In the genomic region with DNA sequence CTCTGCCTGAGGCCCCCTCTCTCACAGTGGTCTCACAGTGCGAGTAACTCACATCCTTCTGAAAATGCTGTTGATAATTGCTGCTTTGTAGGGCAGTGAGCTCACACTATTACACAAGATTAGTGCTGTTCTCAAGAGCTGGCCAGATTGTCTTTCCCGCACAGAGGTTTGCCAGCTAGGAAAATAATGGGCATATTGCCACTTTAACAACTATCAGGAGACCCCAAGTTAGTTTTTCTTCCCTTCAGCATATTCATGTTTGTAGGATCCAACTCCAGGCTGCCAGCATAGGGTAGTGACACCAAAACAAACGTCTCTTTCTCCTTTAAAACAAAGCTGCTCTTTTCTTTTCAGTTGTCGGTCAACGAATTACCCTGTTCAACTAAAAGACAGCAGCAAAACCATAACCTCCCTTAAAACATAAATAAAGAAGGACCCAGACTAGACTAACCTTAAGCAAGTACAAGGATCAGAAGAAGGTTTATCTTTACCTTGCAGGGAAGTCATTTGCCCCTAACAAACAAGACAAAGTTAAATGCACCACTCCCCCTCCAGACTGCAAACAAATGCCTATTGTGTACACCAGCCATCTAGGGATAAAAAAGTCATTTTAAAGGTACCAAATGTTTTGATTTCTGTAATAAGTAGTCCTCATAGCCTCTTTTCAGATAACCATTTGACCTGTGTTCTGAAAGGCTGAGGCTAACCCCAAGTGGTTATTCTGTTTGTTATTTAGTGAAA, we compare ENCODE assay signal across 13 cellular contexts.
DNase-seq lines count a peak whose midpoint lies in the region; ATAC-seq, FAIRE-seq and TF ChIP-seq lines count a peak whose summit lies in the region.
"Had no signal": no experiment of that assay in that cellular context is flagged by ENCODE, and none has a peak within 500 bp of the region (broad histone marks: within the 10 kb centered on the region; RNA-seq: fewer than 3 reads in every experiment).

No MANE protein-coding gene starts in this region.

- no peak overlapping the region for H4K5ac ChIP-seq in H1 (ENCODE audit: insufficient read length, low read depth, low read length)

- no peak overlapping the region for H4K91ac ChIP-seq in H1 (replicated peaks; ENCODE audit: insufficient read length, low read length)

- ATAC-seq in HepG2 = peak; percentile 53
- ATAC-seq in HG03521 (IDR thresholded peaks at IDR 0.05; ENCODE audit: unreplicated experiment) = no peak
- ATAC-seq: Panc1 had no signal

- H4K20me1 ChIP-seq in H1 (replicated peaks in 1 of 2; ENCODE audit: control insufficient read depth in 1 of 2, insufficient read depth in 2 of 2, low read length in 2 of 2) = peaks cover 0 to 1% of the 10 kb centered on the region in 2 experiments
- H4K20me1 ChIP-seq in HepG2 (ENCODE audit: insufficient read depth, low read length) = no peaks in the 10 kb centered on the region

- H3K27me3 ChIP-seq in H1 (replicated peaks in 1 of 4; ENCODE audit: control insufficient read depth in 3 of 4, extremely low read depth in 1 of 4, insufficient read depth in 3 of 4, low read length in 3 of 4) (no peaks in the 10 kb centered on the region), HepG2 (ENCODE audit: control insufficient read depth in 1 of 2, insufficient read depth in 2 of 2, low read length in 2 of 2) (peaks cover 0 to 4% of the 10 kb centered on the region in 2 experiments; a peak in 1 of 5 replicates)

- H3K9ac ChIP-seq in H1 (replicated peaks in 1 of 4; ENCODE audit: extremely low read depth in 1 of 4, low read depth in 3 of 4, low read length in 3 of 4) = no peak overlapping the region
- peak overlapping the region; percentile 11; the same call in 1 of the 2 replicates for H3K9ac ChIP-seq in HepG2 (ENCODE audit: insufficient read depth, low read depth, low read length)

- no peak for TF ChIP-seq RAD21 in H1 (IDR thresholded peaks at IDR 0.05 in 1 of 2, conservative IDR thresholded peaks at IDR 0.05 in 1 of 2; ENCODE audit: low read depth in 2 of 2, low read length in 2 of 2)
- TF ChIP-seq RAD21 in HepG2 (CRISPR knock-in tag; IDR thresholded peaks at IDR 0.05) = no peak

- no peak overlapping the region for H3K23ac ChIP-seq in H1 (ENCODE audit: insufficient read length)

- no peaks in the 10 kb centered on the region for H3K79me1 ChIP-seq in H1 (ENCODE audit: low read depth, low read length)

- no peak overlapping the region for H2BK15ac ChIP-seq in H1 (ENCODE audit: low read length)

- 87% methylated on average over 5 of the region's 5 CpGs; no CpG with 5 or more reads in 1 of the 2 experiments for WGBS in H1 (ENCODE audit: extremely low coverage in 1 of 2, insufficient coverage in 1 of 2, insufficient read length in 1 of 2, insufficient replicate concordance in 2 of 2, low coverage in 1 of 2, low lambda C conversion rate in 2 of 2, missing lambda C conversion rate in 1 of 2), 2 experiments
- WGBS in HepG2 (ENCODE audit: low lambda C conversion rate) = 2% methylated on average over 5 of the region's 5 CpGs

- BruUV-seq in HepG2 (replicated peaks; lab: Mats Ljungman, UMichigan) = no TSS peak

- peak; percentile 5 for DNase-seq in NCI-H446 treated with DMSO at 0.1 percent for 48 hours (lab: John Stamatoyannopoulos, UW)
- no peak for DNase-seq in H1 (ENCODE audit: low read depth in 1 of 2, low spot score in 2 of 2)
- DNase-seq in HepG2 (ENCODE audit: low spot score) = peak; percentile 56
- DNase-seq in substantia nigra (lab: John Stamatoyannopoulos, UW) = peak in 30 of 49 donors; percentile 3 to 73 (median 28)
- no peak for DNase-seq in ecto neural progenitor cell (ENCODE audit: low spot score)
- no peak for DNase-seq in NCI-H2196 (lab: John Stamatoyannopoulos, UW; ENCODE audit: unreplicated experiment)
- DNase-seq in HTR-8/SVneo (ENCODE audit: insufficient read length, low spot score) = no peak
- DNase-seq: activated T-cell treated with anti-CD3 and anti-CD28 coated beads, Interleukin-2, amount 50 U/mL, for 1 hour; naive B cell; NCI-H187 treated with DMSO at 0.1 percent for 48 hours; stimulated activated CD4-positive, alpha-beta T cell treated with anti-CD3 and anti-CD28 coated beads, Interleukin-4, amount 100 ng/mL, for 24 hours had no signal

- peak overlapping the region; percentile 15; the same call in 1 of the 2 replicates for H4K8ac ChIP-seq in H1 (ENCODE audit: extremely low read depth, insufficient read depth, low read length)

- TF ChIP-seq POLR2A in H1 (IDR thresholded peaks at IDR 0.05; ENCODE audit: control extremely low read depth in 1 of 2, low read depth in 2 of 2, low read length in 2 of 2) (no peak), HepG2 (IDR thresholded peaks at IDR 0.05; ENCODE audit: insufficient read depth in 1 of 2, low read depth in 2 of 2, low read length in 2 of 2) (no peak)

- no peak overlapping the region for H2BK12ac ChIP-seq in H1 (ENCODE audit: low read depth, low read length)

- H2BK120ac ChIP-seq in H1 (replicated peaks; ENCODE audit: low read depth, low read length) = no peak overlapping the region

- H3K56ac ChIP-seq in H1 (replicated peaks; ENCODE audit: insufficient read length, low read depth, low read length) = no peak overlapping the region

- H3K4ac ChIP-seq in H1 (replicated peaks; ENCODE audit: insufficient read length, low read depth, low read length) = no peak overlapping the region

- H3K9me3 ChIP-seq in H1 (ENCODE audit: insufficient read depth in 2 of 2, low read depth in 1 of 2, low read length in 1 of 2) = no peaks in the 10 kb centered on the region
- no peaks in the 10 kb centered on the region for H3K9me3 ChIP-seq in HepG2 (ENCODE audit: low read length)

- H3K4me2 ChIP-seq in H1 (ENCODE audit: insufficient read depth in 1 of 2, low read depth in 2 of 2, low read length in 2 of 2) (no peak overlapping the region), HepG2 (ENCODE audit: low read depth, low read length) (peak overlapping the region; percentile 61)

- no peak overlapping the region for H2AK5ac ChIP-seq in H1 (ENCODE audit: low read depth, low read length)

- in situ Hi-C loops in HepG2 (cut with HindIII; ENCODE audit: extremely low pct_ligation_motif_present, low pct_unique_long_range_greater_than_20kb) = loop anchor here (5.0 to 25.0 kb wide), 3 partner anchors 476 to 1211 kb away; a partner anchor contains a TSS

- no peak for TF ChIP-seq CTCF in H1 (IDR thresholded peaks at IDR 0.05; ENCODE audit: control extremely low read depth in 1 of 3, insufficient read depth in 1 of 3, low read depth in 1 of 3, low read length in 3 of 3)
- TF ChIP-seq CTCF in HepG2 (CRISPR knock-in tag; IDR thresholded peaks at IDR 0.05) = no peak

- H3K14ac ChIP-seq in H1 (ENCODE audit: insufficient read length) = no peak overlapping the region

- no peak overlapping the region for H3K18ac ChIP-seq in H1 (ENCODE audit: extremely low read depth, low read length)

- FAIRE-seq in H1 (lab: Jason Lieb, UNC) (no peak), HepG2 (lab: Jason Lieb, UNC) (no peak), HTR-8/SVneo (lab: Jason Lieb, UNC) (no peak)

- H3K23me2 ChIP-seq in H1 (ENCODE audit: low read depth, low read length) = no peaks in the 10 kb centered on the region

- H3K4me1 ChIP-seq in H1 (replicated peaks in 1 of 4; ENCODE audit: control insufficient read depth in 3 of 4, insufficient read depth in 4 of 4, low read length in 3 of 4) (no peaks in the 10 kb centered on the region; a peak in 1 of 7 replicates), HepG2 (ENCODE audit: insufficient read depth, low read length) (peaks cover 27% of the 10 kb centered on the region)

- H3K27ac ChIP-seq in H1 (ENCODE audit: low read depth, low read length) (no peak overlapping the region; the same call in 1 of the 2 replicates), HepG2 (ENCODE audit: extremely low read length, insufficient read depth, low read length) (peak overlapping the region; percentile 31), substantia nigra (ENCODE audit: low read depth, low read length, poor library complexity, severe bottlenecking) (peak overlapping the region; percentile 80)

- H3K79me2 ChIP-seq in H1 (ENCODE audit: control insufficient read depth in 1 of 2, insufficient read depth in 2 of 2, low read length in 2 of 2) (peaks cover 0 to 3% of the 10 kb centered on the region in 2 experiments; a peak in 1 of 4 replicates), HepG2 (ENCODE audit: insufficient read depth, low read length) (no peaks in the 10 kb centered on the region)

- POLR2A ChIA-PET in H1 (lab: Charles Lee; ENCODE audit: partially characterized antibody) (no interaction called here), HepG2 (lab: Yijun Ruan, JAX) (interaction anchor here (0.9 to 3.9 kb wide), 6 partner anchors 14 to 1285 kb away, joined by 3 to 13 read pairs (median 5); a partner anchor contains a TSS)

- CTCF ChIA-PET in H1 (lab: Charles Lee; ENCODE audit: partially characterized antibody) (interaction anchor here (0.6 to 3.1 kb wide), 16 partner anchors 9 to 1251 kb away, joined by 3 to 13 read pairs (median 3); no protein-coding TSS in a partner anchor), HepG2 (lab: Yijun Ruan, JAX; ENCODE audit: low intra/inter-chr PET ratio, low total read pairs) (interaction anchor here (1.0 kb wide), 1 partner anchor 14 kb away, joined by 3 read pairs; no protein-coding TSS in a partner anchor)

- H3K4me3 ChIP-seq in H1 (ENCODE audit: extremely low read depth in 1 of 4, insufficient read depth in 2 of 4, low read depth in 3 of 4, low read length in 4 of 4) = no peak overlapping the region
- peak overlapping the region in 1 of 3 experiments; percentile 7; a peak in 1 of 6 replicates for H3K4me3 ChIP-seq in HepG2 (replicated peaks in 1 of 3; ENCODE audit: insufficient read depth in 1 of 3, low read depth in 2 of 3, low read length in 3 of 3)

- H2BK5ac ChIP-seq in H1 (ENCODE audit: low read depth, low read length) = no peak overlapping the region

- H2AFZ ChIP-seq in H1 (ENCODE audit: low read length) = no peak overlapping the region
- no peak overlapping the region for H2AFZ ChIP-seq in HepG2 (ENCODE audit: low read length)

- intact Hi-C loops in HepG2 (cut with micrococcal nuclease; ENCODE audit: unreplicated experiment) = loop anchor here (1.0 to 10.0 kb wide), 9 partner anchors 14 to 1388 kb away; a partner anchor contains a TSS

- no peak overlapping the region for H2BK20ac ChIP-seq in H1 (ENCODE audit: low read length)

- H3K36me3 ChIP-seq in H1 (ENCODE audit: control insufficient read depth in 2 of 4, insufficient read depth in 4 of 4, low read length in 3 of 4) = peaks cover 0 to 53% (median 27%) of the 10 kb centered on the region in 4 experiments; a peak in 7 of 8 replicates
- no peaks in the 10 kb centered on the region for H3K36me3 ChIP-seq in HepG2 (replicated peaks in 1 of 2; ENCODE audit: control insufficient read depth in 1 of 2, insufficient read depth in 2 of 2, low read length in 2 of 2)

- TF ChIP-seq EP300 in H1 (IDR thresholded peaks at IDR 0.05; ENCODE audit: borderline replicate concordance in 1 of 2, low read depth in 2 of 2, low read length in 2 of 2) (no peak), HepG2 (IDR thresholded peaks at IDR 0.05; ENCODE audit: low read depth in 2 of 2, low read length in 2 of 2) (peak in 1 of 2 experiments; percentile 22; a peak in 1 of 4 replicates), HepG2 (CRISPR knock-in tag; IDR thresholded peaks at IDR 0.05; ENCODE audit: borderline replicate concordance) (no peak)

Comparison
In these comparisons a context has a peak if more than half of its experiments do, and no peak if none do; other contexts are left out.
1. DNase-seq: peak in NCI-H446 treated with DMSO at 0.1 percent for 48 hours (single experiment), HepG2 (single experiment) and substantia nigra (30 of 49); none in H1 (0 of 2), ecto neural progenitor cell (single experiment), NCI-H2196 (single experiment) and HTR-8/SVneo (single experiment).